ENCODE assay signal across 25 cellular contexts in the genomic region with DNA sequence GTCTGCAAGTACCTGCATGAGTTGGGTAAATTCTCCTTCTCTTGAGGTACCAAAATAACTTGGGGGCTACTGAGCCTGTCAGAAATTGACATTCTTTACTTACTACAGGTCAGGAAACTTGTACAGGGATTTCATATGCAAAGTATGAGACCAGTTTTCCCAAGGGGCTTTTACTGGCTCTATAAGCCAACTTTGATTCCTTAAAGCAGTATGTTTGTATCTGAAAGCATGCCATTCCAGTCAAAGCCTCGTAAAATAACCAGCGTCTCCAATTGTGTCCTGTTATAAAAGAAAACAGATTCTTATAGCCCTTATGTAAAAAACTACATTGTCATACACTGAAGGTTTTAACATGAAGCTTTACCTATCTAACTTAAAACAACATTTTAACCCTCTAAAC.
"Had no signal": no experiment of that assay in that cellular context is flagged by ENCODE, and none has a peak within 500 bp of the region (broad histone marks: within the 10 kb centered on the region; RNA-seq: fewer than 3 reads in every experiment).

No MANE protein-coding gene starts in this region.

- H3K4me2 ChIP-seq: neural progenitor cell, smooth muscle cell had no signal

- H3K9me3 ChIP-seq: neutrophil, right lobe of liver, uterus had no signal

- DNase-seq: hypothalamus; immature natural killer cell; left ventricle myocardium inferior; mesendoderm; naive B cell; natural killer cell; nephron progenitor cell; occipital lobe; right lobe of liver; stimulated activated CD4-positive, alpha-beta T cell treated with anti-CD3 and anti-CD28 coated beads, Interleukin-1b, Interleukin-23, amount 100 ng/mL, for 48 hours; stimulated activated CD4-positive, alpha-beta T cell treated with anti-CD3 and anti-CD28 coated beads, Interleukin-2, amount 100 ng/mL, for 48 hours; stimulated activated CD4-positive, alpha-beta T cell treated with anti-CD3 and anti-CD28 coated beads, Interleukin-4, amount 100 ng/mL, for 4 hours; stimulated activated CD8-positive, alpha-beta memory T cell treated with anti-CD3 and anti-CD28 coated beads, Interleukin-4, amount 100 ng/mL, for 48 hours; stimulated activated naive CD4-positive, alpha-beta T cell treated with Interleukin-2 at 50 U/mL for 16 hours; stimulated activated naive CD8-positive, alpha-beta T cell treated with anti-CD3 and anti-CD28 coated beads, Interleukin-15, amount 100 ng/mL, for 72 hours; substantia nigra; uterus had no signal

- H3K79me2 ChIP-seq: parathyroid adenoma had no signal

- H3K4me3 ChIP-seq: left ventricle myocardium inferior, lung, neural progenitor cell, right atrium auricular region, right lobe of liver, smooth muscle cell, tibial nerve, uterus had no signal

- H3K27me3 ChIP-seq: neural progenitor cell, neutrophil, right atrium auricular region, right lobe of liver, tibial nerve, uterus had no signal

- H3K27ac ChIP-seq: left ventricle myocardium inferior, neural progenitor cell, neutrophil, parathyroid adenoma, right atrium auricular region, right lobe of liver, tibial nerve, uterus had no signal

- H3K4me1 ChIP-seq: left ventricle myocardium inferior, neural progenitor cell, parathyroid adenoma, right atrium auricular region, right lobe of liver, uterus had no signal

- H2AFZ ChIP-seq: neural progenitor cell, parathyroid adenoma had no signal

- H3K36me3 ChIP-seq: left ventricle myocardium inferior, neural progenitor cell, neutrophil, right atrium auricular region, right lobe of liver, tibial nerve, uterus had no signal

- FAIRE-seq: islet of Langerhans had no signal

- H3K9ac ChIP-seq: neural progenitor cell, parathyroid adenoma had no signal
